17 cellular contexts compared by ENCODE assay signal in the genomic region with DNA sequence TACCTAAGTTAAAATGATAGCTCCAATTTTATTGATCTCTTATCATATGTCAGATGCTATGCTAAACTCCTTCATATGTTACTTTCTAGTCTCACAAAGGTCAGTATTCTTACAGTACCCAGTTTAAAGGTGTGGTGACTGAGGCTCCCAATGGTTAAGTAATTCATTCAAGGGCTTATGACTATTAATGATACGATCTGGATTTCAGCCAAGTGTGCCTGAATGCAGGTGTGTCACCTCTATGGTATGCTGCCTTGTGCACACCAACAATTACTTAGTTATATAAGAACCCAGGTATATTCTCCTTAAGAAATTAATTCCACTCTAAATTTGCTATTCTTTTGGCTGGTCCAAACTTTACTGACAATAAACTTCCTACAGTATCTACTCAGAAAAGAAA.
DNase-seq lines count a peak whose midpoint lies in the region; ATAC-seq, FAIRE-seq and TF ChIP-seq lines count a peak whose summit lies in the region.
"Had no signal": no experiment of that assay in that cellular context is flagged by ENCODE, and none has a peak within 500 bp of the region (broad histone marks: within the 10 kb centered on the region; RNA-seq: fewer than 3 reads in every experiment).

No MANE protein-coding gene starts in this region.

- TF ChIP-seq CTCF in keratinocyte (optimal IDR thresholded peaks at IDR 0.05 in 1 of 3, IDR thresholded peaks at IDR 0.05 in 1 of 3, conservative IDR thresholded peaks at IDR 0.05 in 1 of 3; ENCODE audit: extremely low read depth in 1 of 3, insufficient read depth in 2 of 3, low read length in 3 of 3) (no peak), testis (IDR thresholded peaks at IDR 0.05) (no peak)

- dilution Hi-C loops in keratinocyte (cut with MboI; ENCODE audit: extremely low pct_ligation_motif_present, low sequenced_read_pairs): no loop called here

- H4K20me1 ChIP-seq in keratinocyte (ENCODE audit: control insufficient read depth, extremely low read depth, insufficient read depth, low read length): no peaks in the 10 kb centered on the region

- H3K36me3 ChIP-seq in keratinocyte (ENCODE audit: control insufficient read depth in 2 of 2, extremely low read depth in 1 of 2, insufficient read depth in 2 of 2, low read length in 2 of 2): no peaks in the 10 kb centered on the region
- no peaks in the 10 kb centered on the region for H3K36me3 ChIP-seq in testis (ENCODE audit: low read depth, missing control alignments)

- TF ChIP-seq POLR2A in testis (IDR thresholded peaks at IDR 0.05): no peak

- H3K27ac ChIP-seq in keratinocyte (ENCODE audit: control insufficient read depth, insufficient read depth, low read length) (no peak overlapping the region), testis (no peak overlapping the region)
- H3K27ac ChIP-seq: C4-2B, KMS-11, SK-N-MC had no signal

- DNase-seq in HPDE6-E6E7 (ENCODE audit: extremely low spot score) (peak; percentile 2), M059J (ENCODE audit: low read depth) (peak; percentile 8), RKO (ENCODE audit: low spot score) (peak; percentile 2), keratinocyte (ENCODE audit: low read depth, low spot score) (peak; percentile 88), testis (no peak), sciatic nerve (ENCODE audit: low spot score) (no peak)
- no peak for DNase-seq in stimulated activated CD4-positive, alpha-beta T cell treated with anti-CD3 and anti-CD28 coated beads, Interleukin-15, amount 100 ng/mL, for 24 hours
- DNase-seq: NCI-H1105 treated with DMSO at 0.1 percent for 48 hours; NCI-H187 treated with DMSO at 0.1 percent for 48 hours; NK-92 treated with Interleukin-12 subunit alpha and Interleukin-12 subunit beta, amount 100 ng/mL, for 24 hours; T-cell had no signal

- H3K9me3 ChIP-seq in keratinocyte (ENCODE audit: control insufficient read depth, low read depth, low read length) (no peaks in the 10 kb centered on the region), testis (no peaks in the 10 kb centered on the region)

- intact Hi-C loops in testis (cut with DNase I; ENCODE audit: low total_unique reads): no loop called here
- intact Hi-C loops in sciatic nerve (cut with DNase I): no loop called here

- WGBS in testis, 2 donors: 62 to 89% methylated on average over 1 of the region's 1 CpG

- peak; percentile 46 for FAIRE-seq in keratinocyte (lab: Jason Lieb, UNC)
- FAIRE-seq: GM12892, HepG2 had no signal

- H3K9ac ChIP-seq in keratinocyte (ENCODE audit: control insufficient read depth, extremely low read depth, insufficient read depth, low read length): no peak overlapping the region
- H3K9ac ChIP-seq: KMS-11 had no signal

- H3K4me2 ChIP-seq in keratinocyte (ENCODE audit: control insufficient read depth, extremely low read depth, insufficient read depth, low read depth, low read length): no peak overlapping the region
- H3K4me2 ChIP-seq: KMS-11 had no signal

- no peak overlapping the region for H3K4me3 ChIP-seq in keratinocyte (ENCODE audit: control insufficient read depth in 2 of 3, extremely low read depth in 1 of 3, insufficient read depth in 2 of 3, low read depth in 1 of 3, low read length in 3 of 3)
- no peak overlapping the region for H3K4me3 ChIP-seq in testis
- H3K4me3 ChIP-seq: SK-N-MC had no signal

- no peaks in the 10 kb centered on the region for H3K9me1 ChIP-seq in keratinocyte (ENCODE audit: control insufficient read depth, extremely low read depth, insufficient read depth, low read length)

- H3K27me3 ChIP-seq in keratinocyte (ENCODE audit: control insufficient read depth, extremely low read depth, insufficient read depth, low read length) (no peaks in the 10 kb centered on the region), testis (no peaks in the 10 kb centered on the region)

- H2AFZ ChIP-seq in keratinocyte (ENCODE audit: control insufficient read depth, low read length): no peak overlapping the region

- no peaks in the 10 kb centered on the region for H3K79me2 ChIP-seq in keratinocyte (ENCODE audit: control insufficient read depth, insufficient read depth, low read length)

- H3K4me1 ChIP-seq in keratinocyte (ENCODE audit: control insufficient read depth, extremely low read depth, insufficient read depth, low read length) (peaks cover 16% of the 10 kb centered on the region), testis (no peaks in the 10 kb centered on the region)

- no peak for ATAC-seq in HG03135 (IDR thresholded peaks at IDR 0.05; ENCODE audit: unreplicated experiment)
- ATAC-seq in sciatic nerve: no peak
- ATAC-seq: HepG2, T-cell had no signal

Comparison
In these comparisons a context has a peak if more than half of its experiments do, and no peak if none do; other contexts are left out.
1. DNase-seq: peak in HPDE6-E6E7 (single experiment), M059J (single experiment), RKO (single experiment) and keratinocyte (single experiment); none in testis (single experiment), stimulated activated CD4-positive, alpha-beta T cell treated with anti-CD3 and anti-CD28 coated beads, Interleukin-15, amount 100 ng/mL, for 24 hours (single experiment) and sciatic nerve (single experiment).